In the genomic region with DNA sequence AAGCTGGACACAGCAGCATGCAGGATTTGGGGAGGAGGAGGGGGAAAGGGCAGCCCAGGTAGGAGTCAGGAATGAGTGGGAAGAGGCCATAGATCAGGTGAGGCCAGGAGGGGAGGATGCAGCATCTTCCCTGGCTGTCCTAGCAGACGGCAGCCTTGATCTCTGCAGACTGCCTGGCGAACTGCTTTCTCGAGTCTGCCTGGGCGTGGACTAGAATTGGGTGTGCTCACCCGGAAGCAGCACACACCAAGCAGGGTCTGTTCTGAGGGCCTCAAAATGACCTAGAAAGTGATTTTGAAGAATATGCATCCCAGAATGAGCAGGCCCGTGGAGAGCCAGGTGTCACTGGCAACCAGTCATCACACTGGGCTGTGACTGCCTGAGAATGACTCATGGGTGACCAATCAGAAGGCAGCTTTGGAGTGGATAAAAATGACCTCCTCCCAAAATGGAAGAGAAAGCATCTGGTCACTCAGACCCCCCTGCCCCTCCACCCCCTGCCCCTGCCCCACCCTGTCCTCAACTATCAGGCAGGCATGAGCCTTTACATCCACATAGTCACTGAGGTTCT, we compare ENCODE assay signal across 23 cellular contexts.
DNase-seq lines count a peak whose midpoint lies in the region; ATAC-seq and TF ChIP-seq lines count a peak whose summit lies in the region.
"Had no signal": no experiment of that assay in that cellular context is flagged by ENCODE, and none has a peak within 500 bp of the region (broad histone marks: within the 10 kb centered on the region; RNA-seq: fewer than 3 reads in every experiment).

No MANE protein-coding gene starts in this region.

- DNase-seq in left ventricle myocardium superior: no peak
- DNase-seq in Right ventricle myocardium inferior (ENCODE audit: missing footprints): no peak
- DNase-seq in RWPE1 (ENCODE audit: low spot score): peak; percentile 77
- DNase-seq in left colon: peak in 1 of 2 donors; percentile 33
- no peak for DNase-seq in OCI-M2 (lab: John Stamatoyannopoulos, UW; ENCODE audit: unreplicated experiment)
- DNase-seq in NCI-H446 (lab: John Stamatoyannopoulos, UW): no peak
- no peak for DNase-seq in NCI-H2227 treated with DMSO at 0.1 percent for 48 hours (lab: John Stamatoyannopoulos, UW)
- DNase-seq: activated CD4-positive, alpha-beta T cell treated with anti-CD3 and anti-CD28 coated beads, Interleukin-2, amount 10 ng/mL, durations not matched to agents 24 days and 14 days; activated CD8-positive, alpha-beta memory T cell treated with anti-CD3 and anti-CD28 coated beads, Interleukin-2, amount 10 ng/mL, durations not matched to agents 7 days and 5 days; activated naive CD8-positive, alpha-beta T cell treated with anti-CD3 and anti-CD28 coated beads, Interleukin-2, amount 50 U/mL, for 24 hours; body of pancreas; endodermal cell; head of caudate nucleus; KBM-7; NCI-H1092; NCI-H2029 treated with DMSO at 0.1 percent for 48 hours; NCI-H510A treated with DMSO at 0.1 percent for 48 hours; nucleus accumbens; SHP77 treated with DMSO at 0.1 percent for 48 hours had no signal

- no peak overlapping the region for H3K27ac ChIP-seq in RWPE1
- H3K27ac ChIP-seq: body of pancreas, coronary artery, vagina had no signal

- ATAC-seq in left ventricle myocardium superior (peak; percentile 23), Right ventricle myocardium inferior (no peak), left colon (peak; percentile 90), GM19463 (IDR thresholded peaks at IDR 0.05; ENCODE audit: unreplicated experiment) (no peak)
- ATAC-seq: activated CD8-positive, alpha-beta memory T cell treated with anti-CD3 and anti-CD28 coated beads, Interleukin-2, amount 10 ng/mL, durations not matched to agents 7 days and 5 days; activated naive CD8-positive, alpha-beta T cell treated with anti-CD3 and anti-CD28 coated beads, Interleukin-2, amount 50 U/mL, for 24 hours; activated T-helper 17 cell treated with anti-CD3 and anti-CD28 coated beads, Interleukin-2, amount 50 U/mL, for 72 hours; body of pancreas had no signal

- POLR2A ChIA-PET in RWPE1 (lab: Yijun Ruan, JAX; ENCODE audit: low non-redundant PET): no interaction called here

- TF ChIP-seq CTCF in RWPE1 (conservative IDR thresholded peaks at IDR 0.05; ENCODE audit: low read depth): no peak

- intact Hi-C loops in left ventricle myocardium superior (cut with micrococcal nuclease): no loop called here
- intact Hi-C loops in Right ventricle myocardium inferior (cut with DNase I): no loop called here
- intact Hi-C loops in left colon (cut with DNase I, micrococcal nuclease): no loop called here

- CTCF ChIA-PET in RWPE1 (lab: Yijun Ruan, JAX): interaction anchor here (0.7 kb wide), 1 partner anchor 37 kb away, joined by 3 read pairs; no protein-coding TSS in a partner anchor

Comparison
In these comparisons a context has a peak if more than half of its experiments do, and no peak if none do; other contexts are left out.
1. ATAC-seq: peak in left ventricle myocardium superior (single experiment) and left colon (single experiment); none in Right ventricle myocardium inferior (single experiment) and GM19463 (single experiment).